In the genomic region with DNA sequence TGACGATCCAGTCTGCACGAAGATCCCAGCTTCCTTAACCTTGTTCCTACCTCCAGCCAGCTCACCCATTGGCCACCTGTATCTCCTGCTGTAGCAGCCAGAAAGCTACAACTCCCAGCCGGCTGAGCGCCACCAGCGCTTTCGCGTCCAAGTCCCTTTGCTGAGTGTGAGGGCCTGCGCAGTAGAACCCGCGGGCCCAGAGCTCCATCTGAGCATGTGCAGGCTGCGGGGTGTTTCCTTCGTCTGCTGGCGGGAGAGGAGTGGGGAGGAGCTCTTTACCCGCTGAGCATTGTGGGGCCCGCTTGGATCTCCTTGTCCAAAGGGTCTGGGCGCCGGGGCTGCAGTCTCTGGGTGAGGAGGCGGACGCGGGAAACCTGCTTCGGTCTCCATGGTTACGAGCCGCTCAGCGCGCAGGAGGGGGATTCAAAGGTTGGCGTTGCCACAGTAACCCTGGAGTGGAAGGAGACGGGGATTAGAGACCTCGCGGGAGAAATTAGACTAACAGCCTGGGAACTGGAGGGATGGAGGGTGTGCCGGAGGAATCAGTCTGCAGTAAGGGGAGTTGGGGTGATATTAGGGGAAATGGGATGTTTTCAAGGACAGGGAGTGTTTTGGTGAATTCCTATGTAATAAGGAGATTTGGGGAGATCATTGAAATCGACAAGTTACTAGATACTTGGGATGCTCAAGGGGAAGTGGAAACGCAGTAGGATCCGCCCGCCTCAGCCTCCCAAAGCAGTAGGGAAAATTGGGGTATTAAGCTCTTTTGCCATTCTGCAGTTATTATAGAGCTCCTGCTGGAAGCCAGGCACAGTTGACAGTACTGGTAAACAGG, we compare ENCODE assay signal across 1 cellular context.
A peak's percentile ranks its signal among the peaks of the same experiment; 100 is the strongest.
TF ChIP-seq lines count a peak whose summit lies in the region.

No MANE protein-coding gene starts in this region.

TF ChIP-seq in HepG2, 621 proteins besides CTCF, POLR2A, EP300 and RAD21 (continued from another document and continues in another):
- no peak; the same call in 1 of the 2 replicates for TF ChIP-seq PAXIP1 (CRISPR knock-in tag; conservative IDR thresholded peaks at IDR 0.05)
- TF ChIP-seq ZNF451 (CRISPR knock-in tag; IDR thresholded peaks at IDR 0.05): 0 out of 2 replicates have a peak, but pooled peaks have one; percentile 26
- TF ChIP-seq, protein P1, sequence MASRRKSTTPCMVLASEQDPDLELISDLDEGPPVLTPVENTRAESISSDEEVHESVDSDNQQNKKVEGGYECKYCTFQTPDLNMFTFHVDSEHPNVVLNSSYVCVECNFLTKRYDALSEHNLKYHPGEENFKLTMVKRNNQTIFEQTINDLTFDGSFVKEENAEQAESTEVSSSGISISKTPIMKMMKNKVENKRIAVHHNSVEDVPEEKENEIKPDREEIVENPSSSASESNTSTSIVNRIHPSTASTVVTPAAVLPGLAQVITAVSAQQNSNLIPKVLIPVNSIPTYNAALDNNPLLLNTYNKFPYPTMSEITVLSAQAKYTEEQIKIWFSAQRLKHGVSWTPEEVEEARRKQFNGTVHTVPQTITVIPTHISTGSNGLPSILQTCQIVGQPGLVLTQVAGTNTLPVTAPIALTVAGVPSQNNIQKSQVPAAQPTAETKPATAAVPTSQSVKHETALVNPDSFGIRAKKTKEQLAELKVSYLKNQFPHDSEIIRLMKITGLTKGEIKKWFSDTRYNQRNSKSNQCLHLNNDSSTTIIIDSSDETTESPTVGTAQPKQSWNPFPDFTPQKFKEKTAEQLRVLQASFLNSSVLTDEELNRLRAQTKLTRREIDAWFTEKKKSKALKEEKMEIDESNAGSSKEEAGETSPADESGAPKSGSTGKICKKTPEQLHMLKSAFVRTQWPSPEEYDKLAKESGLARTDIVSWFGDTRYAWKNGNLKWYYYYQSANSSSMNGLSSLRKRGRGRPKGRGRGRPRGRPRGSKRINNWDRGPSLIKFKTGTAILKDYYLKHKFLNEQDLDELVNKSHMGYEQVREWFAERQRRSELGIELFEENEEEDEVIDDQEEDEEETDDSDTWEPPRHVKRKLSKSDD (CRISPR knock-in tag; IDR thresholded peaks at IDR 0.05; ENCODE audit: low read depth): no peak
- TF ChIP-seq ZSCAN12 (CRISPR knock-in tag; IDR thresholded peaks at IDR 0.05): no peak
- TF ChIP-seq, protein P2, sequence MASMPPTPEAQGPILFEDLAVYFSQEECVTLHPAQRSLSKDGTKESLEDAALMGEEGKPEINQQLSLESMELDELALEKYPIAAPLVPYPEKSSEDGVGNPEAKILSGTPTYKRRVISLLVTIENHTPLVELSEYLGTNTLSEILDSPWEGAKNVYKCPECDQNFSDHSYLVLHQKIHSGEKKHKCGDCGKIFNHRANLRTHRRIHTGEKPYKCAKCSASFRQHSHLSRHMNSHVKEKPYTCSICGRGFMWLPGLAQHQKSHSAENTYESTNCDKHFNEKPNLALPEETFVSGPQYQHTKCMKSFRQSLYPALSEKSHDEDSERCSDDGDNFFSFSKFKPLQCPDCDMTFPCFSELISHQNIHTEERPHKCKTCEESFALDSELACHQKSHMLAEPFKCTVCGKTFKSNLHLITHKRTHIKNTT (CRISPR knock-in tag; IDR thresholded peaks at IDR 0.05): no peak
- TF ChIP-seq EEA1 (CRISPR knock-in tag; IDR thresholded peaks at IDR 0.05; ENCODE audit: borderline replicate concordance): no peak
- TF ChIP-seq ZFP90 (CRISPR knock-in tag; IDR thresholded peaks at IDR 0.05; ENCODE audit: borderline replicate concordance): no peak; the same call in 1 of the 2 replicates
- TF ChIP-seq, protein P3, sequence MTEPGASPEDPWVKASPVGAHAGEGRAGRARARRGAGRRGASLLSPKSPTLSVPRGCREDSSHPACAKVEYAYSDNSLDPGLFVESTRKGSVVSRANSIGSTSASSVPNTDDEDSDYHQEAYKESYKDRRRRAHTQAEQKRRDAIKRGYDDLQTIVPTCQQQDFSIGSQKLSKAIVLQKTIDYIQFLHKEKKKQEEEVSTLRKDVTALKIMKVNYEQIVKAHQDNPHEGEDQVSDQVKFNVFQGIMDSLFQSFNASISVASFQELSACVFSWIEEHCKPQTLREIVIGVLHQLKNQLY (CRISPR knock-in tag; IDR thresholded peaks at IDR 0.05): no peak
- no peak for TF ChIP-seq MAF1 (CRISPR knock-in tag; IDR thresholded peaks at IDR 0.05; ENCODE audit: borderline replicate concordance)
- no peak for TF ChIP-seq U2AF2 (IDR thresholded peaks at IDR 0.05; ENCODE audit: low read depth, low read length)
- peak; percentile 97 for TF ChIP-seq TFDP2 (CRISPR knock-in tag; IDR thresholded peaks at IDR 0.05)
- no peak for TF ChIP-seq PLRG1 (conservative IDR thresholded peaks at IDR 0.05)
- TF ChIP-seq, protein P4, sequence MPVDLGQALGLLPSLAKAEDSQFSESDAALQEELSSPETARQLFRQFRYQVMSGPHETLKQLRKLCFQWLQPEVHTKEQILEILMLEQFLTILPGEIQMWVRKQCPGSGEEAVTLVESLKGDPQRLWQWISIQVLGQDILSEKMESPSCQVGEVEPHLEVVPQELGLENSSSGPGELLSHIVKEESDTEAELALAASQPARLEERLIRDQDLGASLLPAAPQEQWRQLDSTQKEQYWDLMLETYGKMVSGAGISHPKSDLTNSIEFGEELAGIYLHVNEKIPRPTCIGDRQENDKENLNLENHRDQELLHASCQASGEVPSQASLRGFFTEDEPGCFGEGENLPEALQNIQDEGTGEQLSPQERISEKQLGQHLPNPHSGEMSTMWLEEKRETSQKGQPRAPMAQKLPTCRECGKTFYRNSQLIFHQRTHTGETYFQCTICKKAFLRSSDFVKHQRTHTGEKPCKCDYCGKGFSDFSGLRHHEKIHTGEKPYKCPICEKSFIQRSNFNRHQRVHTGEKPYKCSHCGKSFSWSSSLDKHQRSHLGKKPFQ (CRISPR knock-in tag; IDR thresholded peaks at IDR 0.05; ENCODE audit: insufficient replicate concordance): no peak
- peak; percentile 85 for TF ChIP-seq ZNF605 (CRISPR knock-in tag; IDR thresholded peaks at IDR 0.05)
- TF ChIP-seq RBFOX2 (IDR thresholded peaks at IDR 0.05; ENCODE audit: low read depth, low read length): peak; percentile 52; the same call in 1 of the 2 replicates
- peak; percentile 63 for TF ChIP-seq PHF8 (CRISPR knock-in tag; IDR thresholded peaks at IDR 0.05)
- 0 out of 2 replicates have a peak, but pooled peaks have one; percentile 44 for TF ChIP-seq KMT2B (CRISPR knock-in tag; IDR thresholded peaks at IDR 0.05)
- no peak for TF ChIP-seq TRAFD1 (CRISPR knock-in tag; IDR thresholded peaks at IDR 0.05; ENCODE audit: borderline replicate concordance)
- TF ChIP-seq RELA (CRISPR knock-in tag; IDR thresholded peaks at IDR 0.05): no peak
- TF ChIP-seq CENPT (CRISPR knock-in tag; IDR thresholded peaks at IDR 0.05; ENCODE audit: low read depth): no peak
- TF ChIP-seq ZNF530 (CRISPR knock-in tag; IDR thresholded peaks at IDR 0.05; ENCODE audit: low read depth): no peak
- peak; percentile 86; the same call in 1 of the 2 replicates for TF ChIP-seq ZNF878 (CRISPR knock-in tag; IDR thresholded peaks at IDR 0.05)
- peak; percentile 89 for TF ChIP-seq E2F5 (CRISPR knock-in tag; conservative IDR thresholded peaks at IDR 0.05)
- TF ChIP-seq AGO2 (optimal IDR thresholded peaks at IDR 0.05; ENCODE audit: low read depth, low read length): no peak
- peak; percentile 70 for TF ChIP-seq POLR2G (IDR thresholded peaks at IDR 0.05; ENCODE audit: low read depth, low read length)
- TF ChIP-seq, protein P5, sequence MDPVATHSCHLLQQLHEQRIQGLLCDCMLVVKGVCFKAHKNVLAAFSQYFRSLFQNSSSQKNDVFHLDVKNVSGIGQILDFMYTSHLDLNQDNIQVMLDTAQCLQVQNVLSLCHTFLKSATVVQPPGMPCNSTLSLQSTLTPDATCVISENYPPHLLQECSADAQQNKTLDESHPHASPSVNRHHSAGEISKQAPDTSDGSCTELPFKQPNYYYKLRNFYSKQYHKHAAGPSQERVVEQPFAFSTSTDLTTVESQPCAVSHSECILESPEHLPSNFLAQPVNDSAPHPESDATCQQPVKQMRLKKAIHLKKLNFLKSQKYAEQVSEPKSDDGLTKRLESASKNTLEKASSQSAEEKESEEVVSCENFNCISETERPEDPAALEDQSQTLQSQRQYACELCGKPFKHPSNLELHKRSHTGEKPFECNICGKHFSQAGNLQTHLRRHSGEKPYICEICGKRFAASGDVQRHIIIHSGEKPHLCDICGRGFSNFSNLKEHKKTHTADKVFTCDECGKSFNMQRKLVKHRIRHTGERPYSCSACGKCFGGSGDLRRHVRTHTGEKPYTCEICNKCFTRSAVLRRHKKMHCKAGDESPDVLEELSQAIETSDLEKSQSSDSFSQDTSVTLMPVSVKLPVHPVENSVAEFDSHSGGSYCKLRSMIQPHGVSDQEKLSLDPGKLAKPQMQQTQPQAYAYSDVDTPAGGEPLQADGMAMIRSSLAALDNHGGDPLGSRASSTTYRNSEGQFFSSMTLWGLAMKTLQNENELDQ (CRISPR knock-in tag; IDR thresholded peaks at IDR 0.05; ENCODE audit: borderline replicate concordance): no peak
- TF ChIP-seq ZUFSP (CRISPR knock-in tag; IDR thresholded peaks at IDR 0.05; ENCODE audit: borderline replicate concordance): no peak
- no peak for TF ChIP-seq ZNF354B (CRISPR knock-in tag; IDR thresholded peaks at IDR 0.05)
- TF ChIP-seq STAG1 (CRISPR knock-in tag; IDR thresholded peaks at IDR 0.05): no peak
- TF ChIP-seq, protein P6, sequence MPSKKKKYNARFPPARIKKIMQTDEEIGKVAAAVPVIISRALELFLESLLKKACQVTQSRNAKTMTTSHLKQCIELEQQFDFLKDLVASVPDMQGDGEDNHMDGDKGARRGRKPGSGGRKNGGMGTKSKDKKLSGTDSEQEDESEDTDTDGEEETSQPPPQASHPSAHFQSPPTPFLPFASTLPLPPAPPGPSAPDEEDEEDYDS (CRISPR knock-in tag; IDR thresholded peaks at IDR 0.05): peak; percentile 78; the same call in 1 of the 2 replicates
- TF ChIP-seq ZNF816 (CRISPR knock-in tag; IDR thresholded peaks at IDR 0.05; ENCODE audit: borderline replicate concordance): no peak
- no peak for TF ChIP-seq ATAD3A (CRISPR knock-in tag; IDR thresholded peaks at IDR 0.05)
- TF ChIP-seq CCAR2 (optimal IDR thresholded peaks at IDR 0.05; ENCODE audit: low read depth, low read length): no peak
- no peak; the same call in 1 of the 2 replicates for TF ChIP-seq SOX5 (CRISPR knock-in tag; IDR thresholded peaks at IDR 0.05; ENCODE audit: borderline replicate concordance)
- TF ChIP-seq SSRP1 (CRISPR knock-in tag; IDR thresholded peaks at IDR 0.05): no peak
- TF ChIP-seq HOXA5 (CRISPR knock-in tag; IDR thresholded peaks at IDR 0.05): no peak
- no peak for TF ChIP-seq CENPX (CRISPR knock-in tag; IDR thresholded peaks at IDR 0.05)
- peak; percentile 76 for TF ChIP-seq ZFY (CRISPR knock-in tag; IDR thresholded peaks at IDR 0.05)
- TF ChIP-seq PPARG (CRISPR knock-in tag; conservative IDR thresholded peaks at IDR 0.05): peak; percentile 44
